In genomic region chr7:99499713-99500636, GRCh38 we compare ENCODE assay signal across 8 cellular contexts. TPM values are rescaled to one million over a fixed set of nuclear protein-coding genes. Genes with fewer than 3 reads are reported as not detected.
DNase-seq lines count a peak whose midpoint lies in the region; ATAC-seq, FAIRE-seq and TF ChIP-seq lines count a peak whose summit lies in the region.

ZNF394 (minus strand) TSS chr7:99500281; CDS start chr7:99500093, 188 bp downstream.

- POLR2A ChIA-PET in WTC11 (lab: Charles Lee) = interaction anchor here (0.7 to 1.4 kb wide), 3 partner anchors 58 to 117 kb away, joined by 3 to 8 read pairs (median 4); partner anchors contain the start of genes ZNF655 and ZSCAN25

- CTCF ChIA-PET in WTC11 (lab: Charles Lee) = interaction anchor here (0.6 to 1.0 kb wide), 4 partner anchors 41 to 358 kb away, joined by 3 to 4 read pairs (median 3); no protein-coding TSS in a partner anchor

- peak within 1 kb of the TSS; percentile 78 to 99 (median 92) for H3K27ac ChIP-seq in skin epidermis

- peak within 1 kb of the TSS; percentile 99 for H3K4me3 Mint-ChIP-seq in WTC11

- FAIRE-seq in bronchial epithelial cell (lab: Jason Lieb, UNC) = no peak

- H3K27me3 ChIP-seq in bronchial epithelial cell (ENCODE audit: control insufficient read depth, insufficient read depth, low read length) = no peaks in the 10 kb centered on the region

- peaks cover 11% of the 10 kb centered on the region for H3K36me3 ChIP-seq in bronchial epithelial cell (ENCODE audit: control insufficient read depth, insufficient read depth, low read length)

- H3K4me3 ChIP-seq in bronchial epithelial cell (ENCODE audit: low read depth, low read length) (peak within 1 kb of the TSS; percentile 97), skin epidermis (peak within 1 kb of the TSS; percentile 57 to 96 (median 76))

- peaks cover 10% of the 10 kb centered on the region for H3K9me3 Mint-ChIP-seq in WTC11

- DNase-seq in A172 (ENCODE audit: low spot score) (peak; percentile 92), NCI-H2196 treated with DMSO at 0.1 percent for 48 hours (lab: John Stamatoyannopoulos, UW; ENCODE audit: unreplicated experiment) (peak; percentile 78), WTC11 (ENCODE audit: low spot score) (peak; percentile 93), bronchial epithelial cell (ENCODE audit: low read depth) (peak; percentile 77), iPS-NIHi11 (ENCODE audit: low spot score) (peak; percentile 92)

- H3K27me3 Mint-ChIP-seq in WTC11 (ENCODE audit: low read depth) = no peaks in the 10 kb centered on the region

- peak; percentile 72 for TF ChIP-seq POLR2A in GM18526 (IDR thresholded peaks at IDR 0.05; ENCODE audit: extremely low read depth, insufficient read length)

- H3K4me1 Mint-ChIP-seq in WTC11 = peaks cover 15% of the 10 kb centered on the region

- H3K36me3 Mint-ChIP-seq in WTC11 = peaks cover 22% of the 10 kb centered on the region

- H3K27ac Mint-ChIP-seq in WTC11 = peak within 1 kb of the TSS; percentile 100

- peak; percentile 43 for ATAC-seq in HG03135 (IDR thresholded peaks at IDR 0.05; ENCODE audit: unreplicated experiment)
- peak; percentile 40 for ATAC-seq in WTC11

- no peak for TF ChIP-seq CTCF in WTC11 (IDR thresholded peaks at IDR 0.05)
- TF ChIP-seq CTCF in bronchial epithelial cell (IDR thresholded peaks at IDR 0.05; ENCODE audit: insufficient read depth, low read length, severe bottlenecking) = no peak

TF ChIP-seq in WTC11, 78 proteins besides CTCF, POLR2A, EP300 and RAD21 (continues in another document):
- TF ChIP-seq ZNF263 (CRISPR knock-in tag; IDR thresholded peaks at IDR 0.05; ENCODE audit: low read depth) (no peak), ZNF512 (CRISPR knock-in tag; IDR thresholded peaks at IDR 0.05; ENCODE audit: borderline replicate concordance) (no peak), GTF2I (CRISPR knock-in tag; conservative IDR thresholded peaks at IDR 0.05) (no peak), ATF3 (CRISPR knock-in tag; conservative IDR thresholded peaks at IDR 0.05) (no peak), MXD4 (CRISPR knock-in tag; IDR thresholded peaks at IDR 0.05; ENCODE audit: borderline replicate concordance) (no peak), TEAD4 (CRISPR knock-in tag; IDR thresholded peaks at IDR 0.05) (no peak), ZBTB21 (CRISPR knock-in tag; IDR thresholded peaks at IDR 0.05; ENCODE audit: borderline replicate concordance) (peak; percentile 96), E2F4 (CRISPR knock-in tag; IDR thresholded peaks at IDR 0.05; ENCODE audit: borderline replicate concordance, low read depth) (no peak), ZSCAN18 (CRISPR knock-in tag; IDR thresholded peaks at IDR 0.05) (no peak), HMGXB4 (CRISPR knock-in tag; IDR thresholded peaks at IDR 0.05) (0 out of 2 replicates have a peak, but pooled peaks have one; percentile 45), CDX4 (CRISPR knock-in tag; IDR thresholded peaks at IDR 0.05; ENCODE audit: borderline replicate concordance) (no peak), NR3C1 (CRISPR knock-in tag; conservative IDR thresholded peaks at IDR 0.05; ENCODE audit: low read depth) (no peak), SMAD3 (CRISPR knock-in tag; IDR thresholded peaks at IDR 0.05; ENCODE audit: borderline replicate concordance) (peak; percentile 37; the same call in 1 of the 2 replicates), ZNF121 (CRISPR knock-in tag; IDR thresholded peaks at IDR 0.05) (no peak), CREM (CRISPR knock-in tag; IDR thresholded peaks at IDR 0.05) (peak; percentile 96), ETV6 (CRISPR knock-in tag; IDR thresholded peaks at IDR 0.05) (peak; percentile 79), FOXK1 (CRISPR knock-in tag; IDR thresholded peaks at IDR 0.05) (peak; percentile 99), USF2 (CRISPR knock-in tag; IDR thresholded peaks at IDR 0.05) (no peak), ZNF281 (CRISPR knock-in tag; IDR thresholded peaks at IDR 0.05) (no peak), ZNF423 (CRISPR knock-in tag; IDR thresholded peaks at IDR 0.05) (no peak)

RNA-seq across cellular contexts. Expression of gene ZNF394, which starts in this region (rescaled TPM):
- total RNA-seq in A172 (2014; rRNA removed; shearing (Covaris generic)) = 23.7 and 26.8 TPM in 2 replicates
- total RNA-seq in WTC11 (2021) = 23.0 to 24.0 TPM (median 23.1 TPM) in 3 replicates
- total RNA-seq in bronchial epithelial cell = 20.4 and 24.2 TPM in 2 replicates

Comparison
In these comparisons a context has a peak if more than half of its experiments do, and no peak if none do; other contexts are left out.
1. Peak in every context shown above with its lines: DNase-seq, ATAC-seq, H3K4me3 ChIP-seq and H3K27ac ChIP-seq.